In the genomic region with DNA sequence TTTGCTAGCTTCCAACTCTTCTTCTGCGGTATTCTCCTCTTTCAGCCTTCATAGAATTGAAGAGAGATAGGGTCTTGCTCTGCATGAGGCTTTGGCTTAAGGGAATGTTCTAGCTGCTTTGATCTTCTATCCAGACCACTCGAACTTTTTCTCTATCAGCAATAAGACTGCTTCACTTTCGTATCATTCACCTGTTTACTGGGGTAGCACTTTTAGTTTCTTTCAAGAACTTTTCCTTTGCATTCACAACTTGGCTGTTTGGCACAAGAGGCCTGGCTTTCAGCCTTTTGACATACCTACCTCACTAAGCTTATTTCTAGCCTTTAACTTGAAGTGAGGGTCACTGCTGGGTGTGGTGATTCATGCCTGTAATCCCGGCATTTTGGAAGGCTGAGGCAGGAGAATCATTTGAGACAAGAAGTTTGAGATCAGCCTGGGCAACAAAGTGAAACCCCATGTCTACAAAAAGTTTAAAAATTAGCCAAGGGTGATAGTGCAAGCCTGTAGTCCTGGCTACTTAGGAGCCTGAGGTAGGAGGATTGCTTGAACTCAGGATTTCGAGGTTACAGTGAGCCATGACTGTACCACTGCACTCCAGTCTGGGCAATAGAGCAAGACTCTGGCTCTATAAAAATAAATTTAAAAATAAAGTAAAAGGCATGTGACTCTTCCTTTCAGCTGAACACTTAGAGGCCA, we compare ENCODE assay signal across 26 cellular contexts. TPM values are rescaled to one million over a fixed set of nuclear protein-coding genes. Genes with fewer than 3 reads are reported as not detected.
"Had no signal": no experiment of that assay in that cellular context is flagged by ENCODE, and none has a peak within 500 bp of the region (broad histone marks: within the 10 kb centered on the region; RNA-seq: fewer than 3 reads in every experiment).

No MANE protein-coding gene starts in this region.

- ATAC-seq: activated CD8-positive, alpha-beta T cell treated with anti-CD3 and anti-CD28 coated beads for 36 hours; activated T-cell treated with anti-CD3 and anti-CD28 coated beads, Interleukin-2, amount 50 U/mL, for 72 hours; T-helper 17 cell had no signal

- H3K36me3 Mint-ChIP-seq: activated naive CD4-positive, alpha-beta T cell treated with anti-CD3 and anti-CD28 coated beads, Interleukin-2, amount 10 ng/mL, durations not matched to agents 7 days and 5 days; activated naive CD8-positive, alpha-beta T cell treated with anti-CD3 and anti-CD28 coated beads for 36 hours had no signal

- H3K9me3 ChIP-seq: MG63, Peyer's patch had no signal

- H3K4me1 Mint-ChIP-seq: activated B cell treated with CpG ODN at 0.5 μM for 24 hours; activated naive CD4-positive, alpha-beta T cell treated with anti-CD3 and anti-CD28 coated beads, Interleukin-2, amount 10 ng/mL, durations not matched to agents 7 days and 5 days; activated naive CD8-positive, alpha-beta T cell treated with anti-CD3 and anti-CD28 coated beads for 36 hours; T-helper 17 cell had no signal

- H3K9me3 Mint-ChIP-seq: activated B cell treated with CpG ODN at 0.5 μM for 24 hours; activated CD8-positive, alpha-beta T cell treated with anti-CD3 and anti-CD28 coated beads for 36 hours; activated naive CD4-positive, alpha-beta T cell treated with anti-CD3 and anti-CD28 coated beads, Interleukin-2, amount 10 ng/mL, durations not matched to agents 7 days and 5 days; activated naive CD8-positive, alpha-beta T cell treated with anti-CD3 and anti-CD28 coated beads for 36 hours; activated T-cell treated with anti-CD3 and anti-CD28 coated beads, Interleukin-2, amount 50 U/mL, for 72 hours; activated T-helper 2 cell treated with anti-CD3 and anti-CD28 coated beads, Interferon-gamma antibody, Interleukin-2, Interleukin-4, amounts not matched to agents 10 μg/mL and 5 μg/mL and 100 μg/mL, durations not matched to agents 14 hours and 24 hours and 36 hours had no signal

- H3K36me3 ChIP-seq: brain microvascular endothelial cell, cardiac muscle cell, MG63, Peyer's patch had no signal

- H3K27ac ChIP-seq: brain microvascular endothelial cell, cardiac muscle cell, Peyer's patch had no signal

- H3K27ac Mint-ChIP-seq: activated B cell treated with CpG ODN at 0.5 μM for 24 hours; activated CD8-positive, alpha-beta T cell treated with anti-CD3 and anti-CD28 coated beads for 36 hours; activated naive CD4-positive, alpha-beta T cell treated with anti-CD3 and anti-CD28 coated beads, Interleukin-2, amount 10 ng/mL, durations not matched to agents 7 days and 5 days; activated naive CD8-positive, alpha-beta T cell treated with anti-CD3 and anti-CD28 coated beads for 36 hours; activated T-cell treated with anti-CD3 and anti-CD28 coated beads, Interleukin-2, amount 50 U/mL, for 72 hours; activated T-helper 2 cell treated with anti-CD3 and anti-CD28 coated beads, Interferon-gamma antibody, Interleukin-2, Interleukin-4, amounts not matched to agents 10 μg/mL and 5 μg/mL and 100 μg/mL, durations not matched to agents 14 hours and 24 hours and 36 hours had no signal

- H3K4me3 ChIP-seq: cardiac muscle cell, MG63, Peyer's patch had no signal

- H3K27me3 ChIP-seq: brain microvascular endothelial cell, cardiac muscle cell, MG63, Peyer's patch had no signal

- DNase-seq: activated B cell treated with CpG ODN at 0.5 μM for 24 hours; activated CD8-positive, alpha-beta memory T cell treated with anti-CD3 and anti-CD28 coated beads, Interleukin-2, amount 50 U/mL, for 4 hours; activated CD8-positive, alpha-beta T cell treated with anti-CD3 and anti-CD28 coated beads for 36 hours; activated gamma-delta T cell treated with Interleukin-2 at 50 U/mL for 16 hours; activated naive CD4-positive, alpha-beta T cell treated with anti-CD3 and anti-CD28 coated beads, Interleukin-2, amount 10 ng/mL, durations not matched to agents 7 days and 5 days; activated naive CD8-positive, alpha-beta T cell treated with anti-CD3 and anti-CD28 coated beads for 36 hours; activated T-cell treated with anti-CD3 and anti-CD28 coated beads, Interleukin-2, amount 50 U/mL, for 72 hours; brain microvascular endothelial cell; cerebellar nuclear complex; MG63; MV-4-11; NCI-H1092 treated with DMSO at 0.1 percent for 48 hours; NCI-H1436; NCI-H1694 treated with DMSO at 0.1 percent for 48 hours; NCI-H2029 treated with DMSO at 0.1 percent for 48 hours; NCI-H345; NCI-H510A; NCI-H526 treated with DMSO at 0.1 percent for 48 hours; NCI-H82; NK-92 treated with Interleukin-12 subunit alpha and Interleukin-12 subunit beta, amount 100 ng/mL, for 24 hours; Peyer's patch; SHP77 treated with DMSO at 0.1 percent for 48 hours; T-helper 17 cell; T-helper 9 cell had no signal

- H3K4me3 Mint-ChIP-seq: activated B cell treated with CpG ODN at 0.5 μM for 24 hours; activated CD8-positive, alpha-beta T cell treated with anti-CD3 and anti-CD28 coated beads for 36 hours; activated naive CD4-positive, alpha-beta T cell treated with anti-CD3 and anti-CD28 coated beads, Interleukin-2, amount 10 ng/mL, durations not matched to agents 7 days and 5 days; activated naive CD8-positive, alpha-beta T cell treated with anti-CD3 and anti-CD28 coated beads for 36 hours; activated T-cell treated with anti-CD3 and anti-CD28 coated beads, Interleukin-2, amount 50 U/mL, for 72 hours; T-helper 17 cell had no signal

- H3K4me1 ChIP-seq: Peyer's patch had no signal

RNA-seq across cellular contexts. Expression of gene HPGDS, which starts 47.1 kb away (rescaled TPM):
- total RNA-seq: activated B cell treated with CpG ODN at 0.5 μM for 24 hours; activated CD8-positive, alpha-beta T cell treated with anti-CD3 and anti-CD28 coated beads for 36 hours; activated naive CD8-positive, alpha-beta T cell treated with anti-CD3 and anti-CD28 coated beads for 36 hours; activated T-cell treated with anti-CD3 and anti-CD28 coated beads, Interleukin-2, amount 50 U/mL, for 72 hours; cardiac muscle cell had no signal
- polyA plus RNA-seq: cardiac muscle cell had no signal
